Comparison of ENCODE assay signal across 25 cellular contexts in the genomic region with DNA sequence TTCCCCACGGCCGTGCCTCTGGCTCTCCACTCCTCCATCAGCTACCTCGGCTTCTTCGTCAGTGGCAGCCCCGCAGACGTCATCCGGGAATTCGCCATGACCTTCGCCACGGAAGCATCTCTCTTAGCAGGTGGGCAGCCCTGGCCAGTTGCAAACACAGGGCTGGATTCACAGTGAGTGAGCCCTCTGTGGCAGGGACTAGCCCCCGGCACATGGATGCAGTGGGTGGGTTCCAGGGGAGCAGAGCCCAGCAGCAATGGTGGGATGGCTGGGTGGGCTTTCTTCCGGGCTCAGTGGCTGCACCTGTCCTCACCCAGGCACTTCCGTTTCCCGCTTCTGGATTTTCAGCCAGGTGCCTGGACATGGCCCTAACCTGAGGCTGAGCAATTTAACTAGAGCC. TPM values are rescaled to one million over a fixed set of nuclear protein-coding genes. Genes with fewer than 3 reads are reported as not detected.
A peak's percentile ranks its signal among the peaks of the same experiment; 100 is the strongest.
DNase-seq lines count a peak whose midpoint lies in the region; ATAC-seq and TF ChIP-seq lines count a peak whose summit lies in the region.
"Had no signal": no experiment of that assay in that cellular context is flagged by ENCODE, and none has a peak within 500 bp of the region (broad histone marks: within the 10 kb centered on the region; RNA-seq: fewer than 3 reads in every experiment).

No MANE protein-coding gene starts in this region.

- H3K27ac Mint-ChIP-seq in activated CD8-positive, alpha-beta memory T cell treated with anti-CD3 and anti-CD28 coated beads, Interleukin-2, amount 10 ng/mL, durations not matched to agents 7 days and 5 days: peak overlapping the region; percentile 96
- peak overlapping the region; percentile 99 for H3K27ac Mint-ChIP-seq in CD8-positive, alpha-beta T cell
- H3K27ac Mint-ChIP-seq in activated T-helper 2 cell treated with anti-CD3 and anti-CD28 coated beads, Interferon-gamma antibody, Interleukin-2, Interleukin-4, amounts not matched to agents 10 μg/mL and 5 μg/mL and 100 μg/mL, durations not matched to agents 14 hours and 24 hours and 36 hours: no peak overlapping the region
- H3K27ac Mint-ChIP-seq in naive thymus-derived CD8-positive, alpha-beta T cell: peak overlapping the region; percentile 94 to 100 (median 99)
- H3K27ac Mint-ChIP-seq in natural killer cell: peak overlapping the region in 1 of 2 donors; percentile 85

- CTCF ChIA-PET in activated CD8-positive, alpha-beta memory T cell treated with anti-CD3 and anti-CD28 coated beads, Interleukin-2, amount 10 ng/mL, durations not matched to agents 7 days and 5 days (lab: Charles Lee): interaction anchor here (0.9 to 2.1 kb wide), 3 partner anchors 9 to 39 kb away, joined by 3 to 10 read pairs (median 5); a partner anchor contains a TSS
- CTCF ChIA-PET in CD8-positive, alpha-beta T cell (lab: Charles Lee): interaction anchor here (0.8 kb wide), 1 partner anchor 12 kb away, joined by 3 read pairs; no protein-coding TSS in a partner anchor

- H3K36me3 ChIP-seq in CD8-positive, alpha-beta T cell (ENCODE audit: insufficient read depth, low read length): peaks cover 81% of the 10 kb centered on the region
- H3K36me3 ChIP-seq: BLaER1, pancreas, right atrium auricular region, stomach, transverse colon had no signal

- peaks cover 3% of the 10 kb centered on the region for H3K9me3 Mint-ChIP-seq in activated CD8-positive, alpha-beta memory T cell treated with anti-CD3 and anti-CD28 coated beads, Interleukin-2, amount 10 ng/mL, durations not matched to agents 7 days and 5 days (ENCODE audit: low read depth)
- no peaks in the 10 kb centered on the region for H3K9me3 Mint-ChIP-seq in CD8-positive, alpha-beta T cell
- peaks cover 4% of the 10 kb centered on the region for H3K9me3 Mint-ChIP-seq in activated T-helper 2 cell treated with anti-CD3 and anti-CD28 coated beads, Interferon-gamma antibody, Interleukin-2, Interleukin-4, amounts not matched to agents 10 μg/mL and 5 μg/mL and 100 μg/mL, durations not matched to agents 14 hours and 24 hours and 36 hours
- H3K9me3 Mint-ChIP-seq in naive thymus-derived CD8-positive, alpha-beta T cell: no peaks in the 10 kb centered on the region
- H3K9me3 Mint-ChIP-seq in natural killer cell: no peaks in the 10 kb centered on the region

- H3K4me1 Mint-ChIP-seq in activated CD8-positive, alpha-beta memory T cell treated with anti-CD3 and anti-CD28 coated beads, Interleukin-2, amount 10 ng/mL, durations not matched to agents 7 days and 5 days: peaks cover 23% of the 10 kb centered on the region
- H3K4me1 Mint-ChIP-seq in CD8-positive, alpha-beta T cell (ENCODE audit: low read depth): peaks cover 66% of the 10 kb centered on the region
- peaks cover 50% of the 10 kb centered on the region for H3K4me1 Mint-ChIP-seq in activated T-helper 2 cell treated with anti-CD3 and anti-CD28 coated beads, Interferon-gamma antibody, Interleukin-2, Interleukin-4, amounts not matched to agents 10 μg/mL and 5 μg/mL and 100 μg/mL, durations not matched to agents 14 hours and 24 hours and 36 hours (ENCODE audit: low read depth)
- peaks cover 29 to 58% (median 55%) of the 10 kb centered on the region in 4 donors for H3K4me1 Mint-ChIP-seq in naive thymus-derived CD8-positive, alpha-beta T cell
- H3K4me1 Mint-ChIP-seq in natural killer cell: peaks cover 0 to 10% of the 10 kb centered on the region in 2 donors

- no peak overlapping the region for H3K4me3 Mint-ChIP-seq in activated CD8-positive, alpha-beta memory T cell treated with anti-CD3 and anti-CD28 coated beads, Interleukin-2, amount 10 ng/mL, durations not matched to agents 7 days and 5 days
- no peak overlapping the region for H3K4me3 Mint-ChIP-seq in CD8-positive, alpha-beta T cell
- peak overlapping the region; percentile 58 for H3K4me3 Mint-ChIP-seq in activated T-helper 2 cell treated with anti-CD3 and anti-CD28 coated beads, Interferon-gamma antibody, Interleukin-2, Interleukin-4, amounts not matched to agents 10 μg/mL and 5 μg/mL and 100 μg/mL, durations not matched to agents 14 hours and 24 hours and 36 hours (ENCODE audit: low read depth)
- peak overlapping the region in 2 of 10 donors; percentile 8 to 9 for H3K4me3 Mint-ChIP-seq in naive thymus-derived CD8-positive, alpha-beta T cell
- H3K4me3 Mint-ChIP-seq in natural killer cell: no peak overlapping the region
- H3K4me3 Mint-ChIP-seq: naive B cell had no signal

- no peak for ATAC-seq in activated CD8-positive, alpha-beta memory T cell treated with anti-CD3 and anti-CD28 coated beads, Interleukin-2, amount 10 ng/mL, durations not matched to agents 7 days and 5 days
- no peak for ATAC-seq in CD8-positive, alpha-beta T cell
- no peak for ATAC-seq in naive thymus-derived CD8-positive, alpha-beta T cell
- no peak for ATAC-seq in natural killer cell
- ATAC-seq: pancreas had no signal

- no peak for DNase-seq in activated CD8-positive, alpha-beta memory T cell treated with anti-CD3 and anti-CD28 coated beads, Interleukin-2, amount 10 ng/mL, durations not matched to agents 7 days and 5 days
- no peak for DNase-seq in activated CD8-positive, alpha-beta memory T cell treated with anti-CD3 and anti-CD28 coated beads for 24 hours
- no peak for DNase-seq in CD8-positive, alpha-beta T cell
- DNase-seq in activated T-helper 2 cell treated with anti-CD3 and anti-CD28 coated beads, Interferon-gamma antibody, Interleukin-2, Interleukin-4, amounts not matched to agents 10 μg/mL and 5 μg/mL and 100 μg/mL, durations not matched to agents 14 hours and 24 hours and 36 hours (ENCODE audit: low spot score): no peak
- no peak for DNase-seq in naive thymus-derived CD8-positive, alpha-beta T cell
- DNase-seq in natural killer cell (no peak), midbrain (lab: John Stamatoyannopoulos, UW) (no peak), NOMO-1 treated with DMSO at 0.1 percent for 48 hours (lab: John Stamatoyannopoulos, UW; ENCODE audit: unreplicated experiment) (no peak)
- DNase-seq: activated CD4-positive, alpha-beta T cell treated with anti-CD3 and anti-CD28 coated beads, Interleukin-2, amount 50 U/mL, for 1 hour; amygdala; EL; GOT3; KG1; naive B cell; NCI-H1436 treated with DMSO at 0.1 percent for 48 hours; NCI-H69; pancreas; spleen; stomach; SW 1271; transverse colon had no signal

- H3K36me3 Mint-ChIP-seq in activated CD8-positive, alpha-beta memory T cell treated with anti-CD3 and anti-CD28 coated beads, Interleukin-2, amount 10 ng/mL, durations not matched to agents 7 days and 5 days: peaks cover 49% of the 10 kb centered on the region
- peaks cover 20% of the 10 kb centered on the region for H3K36me3 Mint-ChIP-seq in CD8-positive, alpha-beta T cell
- H3K36me3 Mint-ChIP-seq in activated T-helper 2 cell treated with anti-CD3 and anti-CD28 coated beads, Interferon-gamma antibody, Interleukin-2, Interleukin-4, amounts not matched to agents 10 μg/mL and 5 μg/mL and 100 μg/mL, durations not matched to agents 14 hours and 24 hours and 36 hours (ENCODE audit: low read depth): peaks cover 5% of the 10 kb centered on the region
- H3K36me3 Mint-ChIP-seq in naive thymus-derived CD8-positive, alpha-beta T cell: peaks cover 13 to 35% (median 18%) of the 10 kb centered on the region in 3 donors
- no peaks in the 10 kb centered on the region for H3K36me3 Mint-ChIP-seq in natural killer cell
- H3K36me3 Mint-ChIP-seq: naive B cell had no signal

- no peaks in the 10 kb centered on the region for H3K27me3 Mint-ChIP-seq in activated CD8-positive, alpha-beta memory T cell treated with anti-CD3 and anti-CD28 coated beads, Interleukin-2, amount 10 ng/mL, durations not matched to agents 7 days and 5 days
- H3K27me3 Mint-ChIP-seq in CD8-positive, alpha-beta T cell (ENCODE audit: low read depth): no peaks in the 10 kb centered on the region
- H3K27me3 Mint-ChIP-seq in activated T-helper 2 cell treated with anti-CD3 and anti-CD28 coated beads, Interferon-gamma antibody, Interleukin-2, Interleukin-4, amounts not matched to agents 10 μg/mL and 5 μg/mL and 100 μg/mL, durations not matched to agents 14 hours and 24 hours and 36 hours (ENCODE audit: low read depth): no peaks in the 10 kb centered on the region
- H3K27me3 Mint-ChIP-seq in naive thymus-derived CD8-positive, alpha-beta T cell: no peaks in the 10 kb centered on the region
- peaks cover 6 to 29% of the 10 kb centered on the region in 2 donors for H3K27me3 Mint-ChIP-seq in natural killer cell (ENCODE audit: low read depth in 2 of 2)

- POLR2A ChIA-PET in CD8-positive, alpha-beta T cell (lab: Charles Lee): interaction anchor here (1.0 to 1.2 kb wide), 2 partner anchors 8 to 19 kb away, joined by 3 to 4 read pairs; no protein-coding TSS in a partner anchor
- POLR2A ChIA-PET in naive thymus-derived CD8-positive, alpha-beta T cell (lab: Charles Lee): interaction anchor here (0.9 to 22.4 kb wide), 2 partner anchors 11 to 70 kb away, joined by 3 to 273 read pairs; a partner anchor contains a TSS

- no peak for TF ChIP-seq CTCF in CD8-positive, alpha-beta T cell (IDR thresholded peaks at IDR 0.05)
- no peak for TF ChIP-seq CTCF in natural killer cell (IDR thresholded peaks at IDR 0.05)

- H3K4me1 ChIP-seq in CD8-positive, alpha-beta T cell (ENCODE audit: insufficient read depth, low read length): peaks cover 83% of the 10 kb centered on the region
- H3K4me1 ChIP-seq: pancreas, right atrium auricular region, transverse colon had no signal

- no peak overlapping the region for H3K4me3 ChIP-seq in CD8-positive, alpha-beta T cell (ENCODE audit: low read depth, low read length)
- H3K4me3 ChIP-seq: BLaER1, pancreas, right atrium auricular region, spleen, stomach, transverse colon had no signal

- H3K27me3 ChIP-seq in CD8-positive, alpha-beta T cell (ENCODE audit: insufficient read depth, low read length): no peaks in the 10 kb centered on the region
- H3K27me3 ChIP-seq: pancreas, right atrium auricular region, transverse colon had no signal

- no peaks in the 10 kb centered on the region for H3K9me3 ChIP-seq in CD8-positive, alpha-beta T cell (ENCODE audit: low read length)
- H3K9me3 ChIP-seq: BLaER1, pancreas, right atrium auricular region, spleen, stomach, transverse colon had no signal

- H3K27ac ChIP-seq in CD8-positive, alpha-beta T cell (ENCODE audit: low read depth, low read length): no peak overlapping the region
- H3K27ac ChIP-seq: BLaER1, pancreas, right atrium auricular region, stomach, transverse colon had no signal

- intact Hi-C loops in CD8-positive, alpha-beta T cell (cut with DNase I, micrococcal nuclease): no loop called here
- intact Hi-C loops in activated T-helper 2 cell treated with anti-CD3 and anti-CD28 coated beads, Interferon-gamma antibody, Interleukin-2, Interleukin-4, amounts not matched to agents 10 μg/mL and 5 μg/mL and 100 μg/mL, durations not matched to agents 14 hours and 24 hours and 36 hours (cut with micrococcal nuclease): loop anchor here (1.0 kb wide), 1 partner anchor 20 kb away; no protein-coding TSS in a partner anchor
- intact Hi-C loops in natural killer cell (cut with micrococcal nuclease): no loop called here

RNA-seq across cellular contexts. Expression of a gene that starts 9.4 kb away (rescaled TPM):
- 10 to 100 TPM; 75.3 to 89.5 TPM for total RNA-seq in activated CD8-positive, alpha-beta memory T cell treated with anti-CD3 and anti-CD28 coated beads, Interleukin-2, amount 10 ng/mL, durations not matched to agents 7 days and 5 days
- total RNA-seq in CD8-positive, alpha-beta T cell: 10 to 100 TPM; 62.9 to 63.4 TPM
- total RNA-seq in activated T-helper 2 cell treated with anti-CD3 and anti-CD28 coated beads, Interferon-gamma antibody, Interleukin-2, Interleukin-4, amounts not matched to agents 10 μg/mL and 5 μg/mL and 100 μg/mL, durations not matched to agents 14 hours and 24 hours and 36 hours: 86.0 and 87.4 TPM in 2 replicates
- total RNA-seq in naive thymus-derived CD8-positive, alpha-beta T cell: 10 to 100 TPM; 91.6 to 99.6 TPM
- 10 to 100 TPM; 32.8 to 75.3 (median 53.9) TPM for polyA plus RNA-seq in naive thymus-derived CD8-positive, alpha-beta T cell
- 1 to 10 TPM in 2 of 3 donors, under 1 TPM in 1; 0.66 to 5.0 (median 2.0) TPM for total RNA-seq in natural killer cell
- total RNA-seq: A673, HT1080 had no signal

RNA-seq across cellular contexts. Expression of a gene that starts 17.2 kb away (rescaled TPM):
- total RNA-seq in activated CD8-positive, alpha-beta memory T cell treated with anti-CD3 and anti-CD28 coated beads, Interleukin-2, amount 10 ng/mL, durations not matched to agents 7 days and 5 days: 10 to 100 TPM; 22.3 to 27.4 TPM
- total RNA-seq in CD8-positive, alpha-beta T cell: 1 to 10 TPM; 1.2 TPM
- total RNA-seq in activated T-helper 2 cell treated with anti-CD3 and anti-CD28 coated beads, Interferon-gamma antibody, Interleukin-2, Interleukin-4, amounts not matched to agents 10 μg/mL and 5 μg/mL and 100 μg/mL, durations not matched to agents 14 hours and 24 hours and 36 hours: 81.0 and 88.1 TPM in 2 replicates
- 1 to 10 TPM; 2.2 to 2.9 TPM for total RNA-seq in naive thymus-derived CD8-positive, alpha-beta T cell
- polyA plus RNA-seq in naive thymus-derived CD8-positive, alpha-beta T cell: 1 to 10 TPM in 1 of 3 donors, under 1 TPM in 1, not detected in 1; 0.89 to 1.4 TPM
- under 1 TPM in 1 of 3 donors, not detected in 2; 0.25 TPM for total RNA-seq in natural killer cell
- total RNA-seq: A673, HT1080 had no signal

RNA-seq across cellular contexts. Expression of a gene that starts 46.8 kb away (rescaled TPM):
- not detected for total RNA-seq in activated CD8-positive, alpha-beta memory T cell treated with anti-CD3 and anti-CD28 coated beads, Interleukin-2, amount 10 ng/mL, durations not matched to agents 7 days and 5 days
- not detected for total RNA-seq in CD8-positive, alpha-beta T cell
- total RNA-seq in activated T-helper 2 cell treated with anti-CD3 and anti-CD28 coated beads, Interferon-gamma antibody, Interleukin-2, Interleukin-4, amounts not matched to agents 10 μg/mL and 5 μg/mL and 100 μg/mL, durations not matched to agents 14 hours and 24 hours and 36 hours: 0.48 and 0.51 TPM in 2 replicates
- total RNA-seq in naive thymus-derived CD8-positive, alpha-beta T cell: not detected
- polyA plus RNA-seq in naive thymus-derived CD8-positive, alpha-beta T cell: not detected
- not detected for total RNA-seq in natural killer cell
- total RNA-seq: A673, HT1080, right atrium auricular region, spleen had no signal
- polyA plus RNA-seq: spleen had no signal

Comparison
In these comparisons a context has a peak if more than half of its experiments do, and no peak if none do; other contexts are left out.
1. RNA of a gene that starts 9.4 kb away (total RNA-seq): 91.6 to 99.6 TPM in naive thymus-derived CD8-positive, alpha-beta T cell, 75.3 to 89.5 TPM in activated CD8-positive, alpha-beta memory T cell treated with anti-CD3 and anti-CD28 coated beads, Interleukin-2, amount 10 ng/mL, durations not matched to agents 7 days and 5 days, 86.0 to 87.4 TPM in activated T-helper 2 cell treated with anti-CD3 and anti-CD28 coated beads, Interferon-gamma antibody, Interleukin-2, Interleukin-4, amounts not matched to agents 10 μg/mL and 5 μg/mL and 100 μg/mL, durations not matched to agents 14 hours and 24 hours and 36 hours and 62.9 to 63.4 TPM in CD8-positive, alpha-beta T cell; 0.66 to 5.0 TPM in natural killer cell; every median in the first group is over 10 times any median in the second.
2. RNA of a gene that starts 17.2 kb away (total RNA-seq): 81.0 to 88.1 TPM in activated T-helper 2 cell treated with anti-CD3 and anti-CD28 coated beads, Interferon-gamma antibody, Interleukin-2, Interleukin-4, amounts not matched to agents 10 μg/mL and 5 μg/mL and 100 μg/mL, durations not matched to agents 14 hours and 24 hours and 36 hours and 22.3 to 27.4 TPM in activated CD8-positive, alpha-beta memory T cell treated with anti-CD3 and anti-CD28 coated beads, Interleukin-2, amount 10 ng/mL, durations not matched to agents 7 days and 5 days; 2.2 to 2.9 TPM in naive thymus-derived CD8-positive, alpha-beta T cell, 1.2 TPM in CD8-positive, alpha-beta T cell and 0.25 TPM in natural killer cell; every median in the first group is over 4 times any median in the second.